Comparison of ENCODE assay signal across 9 cellular contexts in the genomic region with DNA sequence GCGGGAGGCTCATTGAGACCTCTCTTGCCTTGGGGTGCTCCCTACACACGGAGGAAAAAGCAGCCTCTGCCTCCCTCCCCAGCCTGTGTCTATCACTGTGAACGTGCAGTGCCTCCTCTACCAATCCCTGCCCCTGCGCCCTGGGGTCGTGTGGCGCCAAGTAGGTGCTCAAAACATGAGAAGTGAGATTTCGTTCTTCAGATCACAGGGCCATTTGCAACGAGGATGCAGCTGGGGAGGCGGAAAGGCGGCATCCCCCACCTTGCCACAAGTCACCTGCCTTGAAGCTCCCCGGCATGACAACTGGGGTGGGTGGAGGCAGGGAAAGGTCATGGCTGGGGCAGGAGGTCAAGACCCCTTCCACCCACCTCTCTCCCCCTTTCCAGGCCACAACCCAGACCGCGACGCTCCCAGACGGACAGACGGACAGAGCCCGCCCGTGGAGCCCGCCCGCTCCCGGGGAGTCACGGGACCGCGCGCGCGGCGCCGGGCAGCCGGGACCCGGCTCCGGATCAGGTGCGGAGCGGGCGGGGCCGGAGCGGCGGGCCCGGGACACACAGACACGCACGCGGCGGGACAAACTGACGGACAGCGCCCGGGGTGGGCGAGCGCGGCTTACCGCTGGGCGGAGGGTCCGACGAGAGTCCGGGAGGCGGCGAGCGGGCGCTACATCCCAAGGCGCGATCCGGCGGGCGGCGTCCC. TPM values are rescaled to one million over a fixed set of nuclear protein-coding genes. Genes with fewer than 3 reads are reported as not detected.
A peak's percentile ranks its signal among the peaks of the same experiment; 100 is the strongest.
DNase-seq lines count a peak whose midpoint lies in the region; ATAC-seq lines count a peak whose summit lies in the region.
"Had no signal": no experiment of that assay in that cellular context is flagged by ENCODE, and none has a peak within 500 bp of the region (broad histone marks: within the 10 kb centered on the region; RNA-seq: fewer than 3 reads in every experiment).

No MANE protein-coding gene starts in this region.

- peak overlapping the region in 5 of 6 donors; percentile 11 to 88 (median 85) for H3K27ac Mint-ChIP-seq in naive B cell

- peak; percentile 13 for DNase-seq in stimulated activated CD4-positive, alpha-beta T cell treated with anti-CD3 and anti-CD28 coated beads, Interleukin-4, amount 100 ng/mL, for 1 hour
- DNase-seq in stimulated activated CD4-positive, alpha-beta T cell treated with anti-CD3 and anti-CD28 coated beads, Interleukin-1b, Interleukin-23, amount 100 ng/mL, for 48 hours, result no peak
- peak in 7 of 61 donors; percentile 12 to 53 (median 26) for DNase-seq in caudate nucleus (lab: John Stamatoyannopoulos, UW)
- DNase-seq in naive B cell, result peak; percentile 38
- DNase-seq in GF-D8 (lab: John Stamatoyannopoulos, UW), result no peak
- DNase-seq in hepatic stellate cell (ENCODE audit: low spot score), result no peak
- DNase-seq in SHP77 (lab: John Stamatoyannopoulos, UW), result no peak
- DNase-seq in NCI-H446 (lab: John Stamatoyannopoulos, UW), result no peak
- DNase-seq: NCI-H187 had no signal

- peak overlapping the region; percentile 63 for H3K27ac ChIP-seq in caudate nucleus (ENCODE audit: low read depth, low read length)

- H3K27me3 Mint-ChIP-seq in naive B cell, result peaks cover 63 to 88% (median 86%) of the 10 kb centered on the region in 3 donors

- peaks cover 0 to 2% (median 0%) of the 10 kb centered on the region in 7 donors for H3K9me3 Mint-ChIP-seq in naive B cell

- H3K4me3 Mint-ChIP-seq in naive B cell, result peak overlapping the region; percentile 67 to 93 (median 86)

- ATAC-seq in naive B cell (ENCODE audit: low read depth in 2 of 2), result peak; percentile 66 to 72

- H3K4me1 Mint-ChIP-seq in naive B cell, result peaks cover 15 to 20% (median 18%) of the 10 kb centered on the region in 3 donors

- peaks cover 0 to 10% of the 10 kb centered on the region in 2 donors for H3K36me3 Mint-ChIP-seq in naive B cell

RNA-seq across cellular contexts. Expression of gene KCNJ4, which starts 0.5 kb away (rescaled TPM):
- polyA plus RNA-seq in naive B cell (ENCODE audit: low read depth in 6 of 6), result not detected

RNA-seq across cellular contexts. Expression of gene KDELR3, which starts 13.4 kb away (rescaled TPM):
- 1 to 10 TPM in 1 of 6 donors, under 1 TPM in 2, not detected in 3; 0.16 to 3.0 (median 0.31) TPM for polyA plus RNA-seq in naive B cell (ENCODE audit: low read depth in 6 of 6)

RNA-seq across cellular contexts. Expression of gene DDX17, which starts 51.6 kb away (rescaled TPM):
- polyA plus RNA-seq in naive B cell (ENCODE audit: low read depth in 6 of 6), result 10 to 100 TPM; 10.3 to 68.0 (median 42.2) TPM

Comparison
In these comparisons a context has a peak if more than half of its experiments do, and no peak if none do; other contexts are left out.
1. DNase-seq: peak in stimulated activated CD4-positive, alpha-beta T cell treated with anti-CD3 and anti-CD28 coated beads, Interleukin-4, amount 100 ng/mL, for 1 hour (single experiment) and naive B cell (single experiment); none in stimulated activated CD4-positive, alpha-beta T cell treated with anti-CD3 and anti-CD28 coated beads, Interleukin-1b, Interleukin-23, amount 100 ng/mL, for 48 hours (single experiment), GF-D8 (single experiment), hepatic stellate cell (single experiment), SHP77 (0 of 2) and NCI-H446 (0 of 2).